ENCODE assay signal across 12 cellular contexts in genomic region chr17:78817123-78817522, GRCh38. TPM values are rescaled to one million over a fixed set of nuclear protein-coding genes. Genes with fewer than 3 reads are reported as not detected.
DNase-seq lines count a peak whose midpoint lies in the region; ATAC-seq and TF ChIP-seq lines count a peak whose summit lies in the region.
"Had no signal": no experiment of that assay in that cellular context is flagged by ENCODE, and none has a peak within 500 bp of the region (broad histone marks: within the 10 kb centered on the region; RNA-seq: fewer than 3 reads in every experiment).

No MANE protein-coding gene starts in this region.

- CTCF ChIA-PET in activated CD8-positive, alpha-beta T cell treated with anti-CD3 and anti-CD28 coated beads for 36 hours (lab: Charles Lee), result no interaction called here

- peak overlapping the region in 2 of 3 donors; percentile 53 to 88 for H3K27ac Mint-ChIP-seq in IgD-negative memory B cell
- H3K27ac Mint-ChIP-seq in activated CD8-positive, alpha-beta T cell treated with anti-CD3 and anti-CD28 coated beads for 36 hours, result peak overlapping the region; percentile 90
- H3K27ac Mint-ChIP-seq: type B pancreatic cell had no signal

- POLR2A ChIA-PET in activated CD8-positive, alpha-beta T cell treated with anti-CD3 and anti-CD28 coated beads for 36 hours (lab: Charles Lee), result interaction anchor here (1.1 to 2.0 kb wide), 3 partner anchors 9 to 32 kb away, joined by 3 to 5 read pairs (median 4); no protein-coding TSS in a partner anchor

- intact Hi-C loops in activated CD8-positive, alpha-beta T cell treated with anti-CD3 and anti-CD28 coated beads for 36 hours (cut with micrococcal nuclease), result loop anchor here (5.0 kb wide), 1 partner anchor 70 kb away; no protein-coding TSS in a partner anchor

- no peak for TF ChIP-seq CTCF in activated CD8-positive, alpha-beta T cell treated with anti-CD3 and anti-CD28 coated beads for 36 hours (IDR thresholded peaks at IDR 0.05)

- no peaks in the 10 kb centered on the region for H3K27me3 Mint-ChIP-seq in IgD-negative memory B cell
- H3K27me3 Mint-ChIP-seq in activated CD8-positive, alpha-beta T cell treated with anti-CD3 and anti-CD28 coated beads for 36 hours, result no peaks in the 10 kb centered on the region
- H3K27me3 Mint-ChIP-seq: type B pancreatic cell had no signal

- peak overlapping the region in 1 of 4 donors; percentile 68 for H3K4me3 Mint-ChIP-seq in IgD-negative memory B cell
- peak overlapping the region; percentile 3 for H3K4me3 Mint-ChIP-seq in activated CD8-positive, alpha-beta T cell treated with anti-CD3 and anti-CD28 coated beads for 36 hours
- H3K4me3 Mint-ChIP-seq: type B pancreatic cell had no signal

- peaks cover 4% of the 10 kb centered on the region for H3K36me3 Mint-ChIP-seq in IgD-negative memory B cell
- peaks cover 73% of the 10 kb centered on the region for H3K36me3 Mint-ChIP-seq in activated CD8-positive, alpha-beta T cell treated with anti-CD3 and anti-CD28 coated beads for 36 hours (ENCODE audit: low read depth)

- DNase-seq in activated CD8-positive, alpha-beta T cell treated with anti-CD3 and anti-CD28 coated beads for 36 hours, result peak; percentile 80
- peak; percentile 96 for DNase-seq in central memory CD4-positive, alpha-beta T cell
- peak; percentile 74 for DNase-seq in stimulated activated CD4-positive, alpha-beta T cell treated with anti-CD3 and anti-CD28 coated beads, Interleukin-4, amount 100 ng/mL, for 24 hours
- no peak for DNase-seq in NK-92 (lab: John Stamatoyannopoulos, UW; ENCODE audit: unreplicated experiment)
- no peak for DNase-seq in anterior cingulate cortex (lab: John Stamatoyannopoulos, UW)
- DNase-seq: Caco-2, GOT3, NCI-H146 had no signal

- ATAC-seq in activated CD8-positive, alpha-beta T cell treated with anti-CD3 and anti-CD28 coated beads for 36 hours, result peak; percentile 92
- ATAC-seq in GM18907 (IDR thresholded peaks at IDR 0.05; ENCODE audit: unreplicated experiment) (no peak), GM21529 (IDR thresholded peaks at IDR 0.05; ENCODE audit: unreplicated experiment) (no peak)

- peaks cover 8 to 14% (median 10%) of the 10 kb centered on the region in 3 donors for H3K4me1 Mint-ChIP-seq in IgD-negative memory B cell
- H3K4me1 Mint-ChIP-seq in activated CD8-positive, alpha-beta T cell treated with anti-CD3 and anti-CD28 coated beads for 36 hours (ENCODE audit: low read depth), result peaks cover 54% of the 10 kb centered on the region

- no peaks in the 10 kb centered on the region for H3K9me3 Mint-ChIP-seq in IgD-negative memory B cell
- H3K9me3 Mint-ChIP-seq in activated CD8-positive, alpha-beta T cell treated with anti-CD3 and anti-CD28 coated beads for 36 hours, result no peaks in the 10 kb centered on the region
- H3K9me3 Mint-ChIP-seq: type B pancreatic cell had no signal

RNA-seq across cellular contexts. Expression of gene USP36, which starts 23.5 kb away (rescaled TPM):
- 28.8 TPM for polyA plus RNA-seq in IgD-negative memory B cell
- total RNA-seq in activated CD8-positive, alpha-beta T cell treated with anti-CD3 and anti-CD28 coated beads for 36 hours, result 10 to 100 TPM; 86.3 to 93.2 TPM

RNA-seq across cellular contexts. Expression of gene CYTH1, which starts 35.0 kb away (rescaled TPM):
- 210 TPM for polyA plus RNA-seq in IgD-negative memory B cell
- 10 to 100 TPM; 95.1 to 96.0 TPM for total RNA-seq in activated CD8-positive, alpha-beta T cell treated with anti-CD3 and anti-CD28 coated beads for 36 hours

Comparison
In these comparisons a context has a peak if more than half of its experiments do, and no peak if none do; other contexts are left out.
1. DNase-seq: peak in activated CD8-positive, alpha-beta T cell treated with anti-CD3 and anti-CD28 coated beads for 36 hours (single experiment), central memory CD4-positive, alpha-beta T cell (single experiment) and stimulated activated CD4-positive, alpha-beta T cell treated with anti-CD3 and anti-CD28 coated beads, Interleukin-4, amount 100 ng/mL, for 24 hours (single experiment); none in NK-92 (single experiment) and anterior cingulate cortex (0 of 58).